ENCODE assay signal across 16 cellular contexts in genomic region chr9:121944741-121945191, GRCh38.
DNase-seq lines count a peak whose midpoint lies in the region; ATAC-seq and TF ChIP-seq lines count a peak whose summit lies in the region.
"Had no signal": no experiment of that assay in that cellular context is flagged by ENCODE, and none has a peak within 500 bp of the region (broad histone marks: within the 10 kb centered on the region; RNA-seq: fewer than 3 reads in every experiment).

No MANE protein-coding gene starts in this region.

- TF ChIP-seq POLR2A in Peyer's patch (IDR thresholded peaks at IDR 0.05): no peak
- TF ChIP-seq POLR2A in lower leg skin (IDR thresholded peaks at IDR 0.05): no peak

- peaks cover 0 to 9% (median 0%) of the 10 kb centered on the region in 4 donors for H3K4me1 ChIP-seq in Peyer's patch

- WGBS in lower leg skin, 2 donors: 79% methylated on average over 5 of the region's 5 CpGs

- no peak overlapping the region for H3K27ac ChIP-seq in RWPE1
- peak overlapping the region; percentile 45 for H3K27ac ChIP-seq in epithelial cell of prostate
- peak overlapping the region in 2 of 4 donors; percentile 57 to 69 for H3K27ac ChIP-seq in Peyer's patch
- H3K27ac ChIP-seq: thyroid gland had no signal

- DNase-seq in GM04503 (ENCODE audit: low read depth) (peak; percentile 81), RWPE1 (ENCODE audit: low spot score) (peak; percentile 70), epithelial cell of prostate (ENCODE audit: low read depth, low spot score) (no peak), skeletal muscle cell (ENCODE audit: low read depth) (peak; percentile 48), Peyer's patch (no peak), GOT3 (lab: John Stamatoyannopoulos, UW) (no peak), lower leg skin (ENCODE audit: low spot score in 2 of 2) (no peak)
- DNase-seq: activated CD8-positive, alpha-beta T cell treated with anti-CD3 and anti-CD28 coated beads for 36 hours; activated effector memory CD4-positive, alpha-beta T cell treated with anti-CD3 and anti-CD28 coated beads, Interleukin-2, amount 50 U/mL, for 16 hours; natural killer cell; NCI-H2029; T1000; thyroid gland had no signal

- no peak for ATAC-seq in GM19395 (IDR thresholded peaks at IDR 0.05; ENCODE audit: unreplicated experiment)
- ATAC-seq: activated CD8-positive, alpha-beta T cell treated with anti-CD3 and anti-CD28 coated beads for 36 hours; K562; natural killer cell; sciatic nerve had no signal

- H3K36me3 ChIP-seq in Peyer's patch: no peaks in the 10 kb centered on the region
- H3K36me3 ChIP-seq: thyroid gland had no signal

- POLR2A ChIA-PET in RWPE1 (lab: Yijun Ruan, JAX; ENCODE audit: low non-redundant PET): no interaction called here

- no peaks in the 10 kb centered on the region for H3K27me3 ChIP-seq in Peyer's patch
- H3K27me3 ChIP-seq: thyroid gland had no signal

- no peak for TF ChIP-seq CTCF in RWPE1 (conservative IDR thresholded peaks at IDR 0.05; ENCODE audit: low read depth)
- no peak for TF ChIP-seq CTCF in Peyer's patch (IDR thresholded peaks at IDR 0.05)
- no peak for TF ChIP-seq CTCF in lower leg skin (IDR thresholded peaks at IDR 0.05)

- H3K9me3 ChIP-seq in Peyer's patch: no peaks in the 10 kb centered on the region
- H3K9me3 ChIP-seq: thyroid gland had no signal

- CTCF ChIA-PET in RWPE1 (lab: Yijun Ruan, JAX): interaction anchor here (0.5 kb wide), 1 partner anchor 390 kb away, joined by 3 read pairs; no protein-coding TSS in a partner anchor

- H3K4me3 ChIP-seq in skeletal muscle cell (ENCODE audit: low read depth, low read length) (no peak overlapping the region), Peyer's patch (no peak overlapping the region), lower leg skin (ENCODE audit: low read depth, poor library complexity, severe bottlenecking) (no peak overlapping the region)
- H3K4me3 ChIP-seq: K562, thyroid gland had no signal

- intact Hi-C loops in lower leg skin (cut with DNase I; ENCODE audit: low total_unique reads): no loop called here

Comparison
In these comparisons a context has a peak if more than half of its experiments do, and no peak if none do; other contexts are left out.
1. DNase-seq: peak in GM04503 (single experiment), RWPE1 (single experiment) and skeletal muscle cell (single experiment); none in epithelial cell of prostate (single experiment), Peyer's patch (0 of 3), GOT3 (single experiment) and lower leg skin (0 of 2).